In genomic region chr22:46625113-46625842, GRCh38 we compare ENCODE assay signal across 13 cellular contexts. TPM values are rescaled to one million over a fixed set of nuclear protein-coding genes. Genes with fewer than 3 reads are reported as not detected.
DNase-seq lines count a peak whose midpoint lies in the region; ATAC-seq and TF ChIP-seq lines count a peak whose summit lies in the region.
"Had no signal": no experiment of that assay in that cellular context is flagged by ENCODE, and none has a peak within 500 bp of the region (broad histone marks: within the 10 kb centered on the region; RNA-seq: fewer than 3 reads in every experiment).

No MANE protein-coding gene starts in this region.

- ATAC-seq in GM23338, result no peak
- ATAC-seq in WTC11, result no peak
- ATAC-seq in naive thymus-derived CD8-positive, alpha-beta T cell, result no peak
- no peak for ATAC-seq in HG02759 (IDR thresholded peaks at IDR 0.05; ENCODE audit: unreplicated experiment)

- H2AFZ ChIP-seq in GM23338, result no peak overlapping the region
- H2AFZ ChIP-seq: PC-9 had no signal

- no peaks in the 10 kb centered on the region for H3K27me3 ChIP-seq in GM23338 (ENCODE audit: insufficient read depth)

- H3K79me2 ChIP-seq in GM23338 (replicated peaks; ENCODE audit: insufficient read depth), result peaks cover 3% of the 10 kb centered on the region; the same call in 1 of the 2 replicates

- H4K20me1 ChIP-seq in GM23338 (replicated peaks; ENCODE audit: insufficient read depth), result no peaks in the 10 kb centered on the region

- H3K27me3 Mint-ChIP-seq in GM23338 (ENCODE audit: insufficient read depth, low read depth, poor library complexity) (peaks cover 4% of the 10 kb centered on the region), WTC11 (ENCODE audit: low read depth) (no peaks in the 10 kb centered on the region)
- no peaks in the 10 kb centered on the region for H3K27me3 Mint-ChIP-seq in naive thymus-derived CD8-positive, alpha-beta T cell

- no peaks in the 10 kb centered on the region for H3K9me2 ChIP-seq in GM23338 (ENCODE audit: insufficient read depth)

- peak overlapping the region; percentile 83; the same call in 1 of the 2 replicates for H3K27ac Mint-ChIP-seq in GM23338
- H3K27ac Mint-ChIP-seq in WTC11, result peak overlapping the region; percentile 69
- no peak overlapping the region for H3K27ac Mint-ChIP-seq in naive thymus-derived CD8-positive, alpha-beta T cell

- H3K4me1 ChIP-seq in GM23338 (ENCODE audit: insufficient read depth), result peaks cover 7% of the 10 kb centered on the region

- POLR2A ChIA-PET in WTC11 (lab: Charles Lee), result interaction anchor here (0.6 kb wide), 1 partner anchor 24 kb away, joined by 3 read pairs; no protein-coding TSS in a partner anchor
- POLR2A ChIA-PET in naive thymus-derived CD8-positive, alpha-beta T cell (lab: Charles Lee), result no interaction called here

- no peaks in the 10 kb centered on the region for H3K9me3 Mint-ChIP-seq in GM23338
- no peaks in the 10 kb centered on the region for H3K9me3 Mint-ChIP-seq in WTC11
- H3K9me3 Mint-ChIP-seq in naive thymus-derived CD8-positive, alpha-beta T cell, result no peaks in the 10 kb centered on the region

- H3K27ac ChIP-seq in GM23338 (ENCODE audit: low read depth) (no peak overlapping the region), skin epidermis (peak overlapping the region in 15 of 21 experiments; percentile 3 to 86 (median 77))
- H3K27ac ChIP-seq: PC-9 had no signal

- H3K4me1 Mint-ChIP-seq in GM23338, result peaks cover 24% of the 10 kb centered on the region
- peaks cover 20% of the 10 kb centered on the region for H3K4me1 Mint-ChIP-seq in WTC11
- H3K4me1 Mint-ChIP-seq in naive thymus-derived CD8-positive, alpha-beta T cell, result peaks cover 0 to 25% (median 0%) of the 10 kb centered on the region in 4 donors

- DNase-seq in GM23338 (ENCODE audit: low spot score) (no peak), WTC11 (ENCODE audit: low spot score) (no peak), islet precursor cell (peak; percentile 43), T1000 (lab: John Stamatoyannopoulos, UW) (no peak)
- DNase-seq in naive thymus-derived CD8-positive, alpha-beta T cell, result no peak
- DNase-seq: COR-L47, EL, HCEC 1CT, NCI-H1930, NCI-H748 treated with DMSO at 0.1 percent for 48 hours, PC-9 had no signal

- H3K36me3 Mint-ChIP-seq in GM23338 (ENCODE audit: low read depth) (no peaks in the 10 kb centered on the region), WTC11 (no peaks in the 10 kb centered on the region)
- no peaks in the 10 kb centered on the region for H3K36me3 Mint-ChIP-seq in naive thymus-derived CD8-positive, alpha-beta T cell

- H3F3A ChIP-seq in GM23338 (replicated peaks; ENCODE audit: low read depth), result no peaks in the 10 kb centered on the region

- no peak overlapping the region for H3K4me3 ChIP-seq in GM23338
- H3K4me3 ChIP-seq in skin epidermis, result no peak overlapping the region
- H3K4me3 ChIP-seq: PC-9 had no signal

- TF ChIP-seq CTCF in GM23338 (conservative IDR thresholded peaks at IDR 0.05; ENCODE audit: low read depth in 2 of 2) (no peak), WTC11 (IDR thresholded peaks at IDR 0.05) (no peak)

- H3K4me3 Mint-ChIP-seq in GM23338 (no peak overlapping the region), WTC11 (no peak overlapping the region)
- no peak overlapping the region for H3K4me3 Mint-ChIP-seq in naive thymus-derived CD8-positive, alpha-beta T cell

- H3K4me2 ChIP-seq in GM23338, result no peak overlapping the region
- H3K4me2 ChIP-seq: PC-9 had no signal

- CTCF ChIA-PET in WTC11 (lab: Charles Lee), result interaction anchor here (1.6 to 3.5 kb wide), 2 partner anchors 62 to 177 kb away, joined by 3 to 28 read pairs; no protein-coding TSS in a partner anchor

- no peaks in the 10 kb centered on the region for H3K36me3 ChIP-seq in GM23338 (ENCODE audit: insufficient read depth)

TF ChIP-seq in GM23338, 12 proteins besides CTCF, POLR2A, EP300 and RAD21 (continues in another document):
- TF ChIP-seq ZNF331 (CRISPR knock-in tag; IDR thresholded peaks at IDR 0.05; ENCODE audit: low read depth) (no peak), CREB1 (CRISPR knock-in tag; IDR thresholded peaks at IDR 0.05; ENCODE audit: low read depth) (no peak), EZH2 (IDR thresholded peaks at IDR 0.05; ENCODE audit: low read depth, unreplicated experiment) (no peak), POLR2AphosphoS5 (IDR thresholded peaks at IDR 0.05; ENCODE audit: low read depth) (no peak), JUNB (IDR thresholded peaks at IDR 0.05; ENCODE audit: unreplicated experiment) (no peak), ZNF114 (CRISPR knock-in tag; IDR thresholded peaks at IDR 0.05) (no peak), REST (IDR thresholded peaks at IDR 0.05; ENCODE audit: unreplicated experiment) (no peak), EZH2phosphoT487 (IDR thresholded peaks at IDR 0.05; ENCODE audit: unreplicated experiment) (no peak), NANOG (IDR thresholded peaks at IDR 0.05; ENCODE audit: borderline replicate concordance) (no peak), STAT1 (IDR thresholded peaks at IDR 0.05; ENCODE audit: unreplicated experiment) (no peak)

TF ChIP-seq in WTC11, 78 proteins besides CTCF, POLR2A, EP300 and RAD21:
- TF ChIP-seq ATF1 (CRISPR knock-in tag; IDR thresholded peaks at IDR 0.05), result no peak
- no peak for TF ChIP-seq ETV6 (CRISPR knock-in tag; IDR thresholded peaks at IDR 0.05)
- TF ChIP-seq E2F1 (CRISPR knock-in tag; IDR thresholded peaks at IDR 0.05), result no peak
- TF ChIP-seq FOXK1 (CRISPR knock-in tag; IDR thresholded peaks at IDR 0.05), result no peak
- no peak for TF ChIP-seq USF1 (CRISPR knock-in tag; IDR thresholded peaks at IDR 0.05)

RNA-seq across cellular contexts. Expression of gene GRAMD4, which starts 5.1 kb away (rescaled TPM):
- 19.7 and 81.8 TPM in 2 replicates for total RNA-seq in GM23338 (2014; rRNA removed; shearing (Covaris generic))
- 2.7 and 3.1 TPM in 2 replicates for polyA plus RNA-seq in GM23338 (2016; fragmentation: Nextera tagmentation; extraction: Ambion mirVana)
- total RNA-seq in WTC11 (2021), result 32.8 to 41.0 TPM (median 33.1 TPM) in 3 replicates
- total RNA-seq in naive thymus-derived CD8-positive, alpha-beta T cell, result 1 to 10 TPM; 5.9 to 7.6 TPM
- polyA plus RNA-seq in naive thymus-derived CD8-positive, alpha-beta T cell, result 1 to 10 TPM; 2.8 to 4.1 (median 3.4) TPM

Comparison
In these comparisons a context has a peak if more than half of its experiments do, and no peak if none do; other contexts are left out.
1. H3K27ac Mint-ChIP-seq: peak in GM23338 (single experiment) and WTC11 (single experiment); none in naive thymus-derived CD8-positive, alpha-beta T cell (0 of 10).